In the genomic region with DNA sequence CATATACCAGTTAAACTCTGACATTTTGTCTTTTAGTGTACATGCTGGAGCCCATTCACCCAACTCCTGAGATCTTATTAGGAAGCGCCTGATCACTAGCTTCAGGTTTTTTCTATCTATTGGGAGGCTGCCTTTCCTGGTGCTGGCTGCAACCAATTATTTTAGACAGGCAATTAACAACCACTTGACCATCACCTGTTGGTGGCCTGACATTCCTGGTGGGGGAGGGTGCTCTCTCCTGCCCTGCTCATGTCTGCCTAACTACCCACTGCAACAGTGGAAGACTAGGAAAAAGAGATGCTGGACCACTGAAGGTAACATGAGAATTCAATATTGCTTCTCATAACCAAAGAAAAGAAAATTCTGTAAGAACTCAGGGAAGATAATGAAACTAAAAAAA, we compare ENCODE assay signal across 19 cellular contexts.
"Had no signal": no experiment of that assay in that cellular context is flagged by ENCODE, and none has a peak within 500 bp of the region (broad histone marks: within the 10 kb centered on the region; RNA-seq: fewer than 3 reads in every experiment).

No MANE protein-coding gene starts in this region.

- H3K27me3 Mint-ChIP-seq: dendritic cell treated with granulocyte-macrophage colony-stimulating factor and Interleukin-4, amounts not matched to agents 40 ng/mL and 50 ng/mL, for 4 days; effector memory CD8-positive, alpha-beta T cell; memory B cell; natural killer cell treated with Interleukin-12 subunit alpha and Interleukin-12 subunit beta and Interleukin-15 and Interleukin-18, amount 100 ng/mL, for 72 hours had no signal

- H3K4me1 Mint-ChIP-seq: memory B cell had no signal

- H3K4me3 ChIP-seq: left ventricle myocardium inferior, lower lobe of right lung, neural progenitor cell, ovary, right atrium auricular region, sigmoid colon, skin epidermis had no signal

- H3K27ac ChIP-seq: foreskin keratinocyte, left ventricle myocardium inferior, lower lobe of right lung, neural progenitor cell, ovary, right atrium auricular region, sigmoid colon, skin epidermis had no signal

- H3K36me3 ChIP-seq: left ventricle myocardium inferior, lower lobe of right lung, neural progenitor cell, ovary, right atrium auricular region, sigmoid colon had no signal

- H3K36me3 Mint-ChIP-seq: memory B cell; natural killer cell treated with Interleukin-12 subunit alpha and Interleukin-12 subunit beta and Interleukin-15 and Interleukin-18, amount 100 ng/mL, for 72 hours; neural progenitor cell had no signal

- H3K27me3 ChIP-seq: foreskin keratinocyte, neural progenitor cell, ovary, right atrium auricular region, sigmoid colon had no signal

- H3K4me1 ChIP-seq: foreskin keratinocyte, left ventricle myocardium inferior, lower lobe of right lung, right atrium auricular region, sigmoid colon had no signal

- DNase-seq: effector memory CD8-positive, alpha-beta T cell; foreskin keratinocyte; kidney; left cardiac atrium; left ventricle myocardium inferior; lower lobe of right lung; midbrain; nucleus accumbens; ovary; sigmoid colon; stimulated activated CD4-positive, alpha-beta T cell treated with anti-CD3 and anti-CD28 coated beads, Interleukin-2, amount 100 ng/mL, for 24 hours; stimulated activated naive CD4-positive, alpha-beta T cell treated with Interleukin-2 at 50 U/mL for 16 hours; trophoblast cell had no signal

- ATAC-seq: effector memory CD8-positive, alpha-beta T cell; foreskin keratinocyte; left cardiac atrium; lower lobe of right lung; natural killer cell treated with Interleukin-12 subunit alpha and Interleukin-12 subunit beta and Interleukin-15 and Interleukin-18, amount 100 ng/mL, for 72 hours had no signal

- H3K27ac Mint-ChIP-seq: dendritic cell treated with granulocyte-macrophage colony-stimulating factor and Interleukin-4, amounts not matched to agents 40 ng/mL and 50 ng/mL, for 4 days; effector memory CD8-positive, alpha-beta T cell; memory B cell; natural killer cell treated with Interleukin-12 subunit alpha and Interleukin-12 subunit beta and Interleukin-15 and Interleukin-18, amount 100 ng/mL, for 72 hours; neural progenitor cell had no signal

- H3K4me3 Mint-ChIP-seq: dendritic cell treated with granulocyte-macrophage colony-stimulating factor and Interleukin-4, amounts not matched to agents 40 ng/mL and 50 ng/mL, for 4 days; effector memory CD8-positive, alpha-beta T cell; memory B cell; natural killer cell treated with Interleukin-12 subunit alpha and Interleukin-12 subunit beta and Interleukin-15 and Interleukin-18, amount 100 ng/mL, for 72 hours; neural progenitor cell had no signal

- H3K9ac ChIP-seq: neural progenitor cell had no signal

- H3K9me3 ChIP-seq: left ventricle myocardium inferior, lower lobe of right lung, ovary, right atrium auricular region, sigmoid colon had no signal

- H3K9me3 Mint-ChIP-seq: dendritic cell treated with granulocyte-macrophage colony-stimulating factor and Interleukin-4, amounts not matched to agents 40 ng/mL and 50 ng/mL, for 4 days; memory B cell; neural progenitor cell had no signal
